In the genomic region with DNA sequence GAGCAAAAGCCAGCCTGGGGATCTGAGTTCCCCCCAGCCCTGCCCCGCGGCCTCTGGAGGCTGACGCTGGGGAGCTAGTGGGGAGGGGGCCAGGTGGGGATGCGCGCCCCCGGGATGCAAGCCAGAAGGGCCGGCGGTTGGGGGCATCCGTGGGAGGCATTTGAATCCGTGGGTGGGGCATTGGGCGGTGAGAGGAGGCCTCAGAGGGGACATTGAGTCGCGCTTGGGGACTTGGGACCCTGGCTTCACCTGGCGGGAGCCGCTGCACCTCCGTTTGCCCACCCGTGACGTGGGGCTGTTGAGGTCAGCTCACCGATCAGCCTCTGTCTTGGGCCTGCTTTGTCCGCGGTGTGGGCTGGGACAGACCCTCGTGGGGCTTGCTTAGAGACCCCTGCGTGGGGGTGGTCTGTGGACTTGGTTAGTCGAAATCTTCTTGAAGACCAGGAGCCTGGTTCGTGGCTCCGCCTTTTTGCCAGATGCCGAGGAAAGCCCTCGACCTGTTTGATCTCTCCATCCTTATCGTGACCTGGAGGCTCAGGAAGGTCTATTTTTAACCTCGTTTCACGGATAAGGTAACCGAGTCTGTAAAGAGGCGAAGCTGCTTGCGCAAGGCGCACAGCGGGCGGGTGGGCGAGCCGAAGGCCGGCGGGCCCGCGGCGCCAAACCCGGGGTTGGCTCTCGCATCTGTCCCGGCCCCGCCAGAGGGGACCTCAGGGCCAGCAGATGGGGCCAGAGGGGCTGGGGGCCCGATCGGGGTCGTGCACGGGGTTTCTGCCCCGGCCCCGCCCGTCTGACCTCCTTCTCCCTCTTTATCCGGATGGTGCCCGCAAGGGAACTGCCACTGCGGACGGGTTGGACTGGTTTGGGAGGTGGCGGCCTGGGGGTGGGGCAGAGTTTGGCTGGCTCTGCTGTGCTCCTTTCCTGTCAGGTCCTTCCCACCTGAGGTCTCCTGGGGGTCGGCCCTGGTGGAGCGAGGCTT, we compare ENCODE assay signal across 9 cellular contexts. TPM values are rescaled to one million over a fixed set of nuclear protein-coding genes. Genes with fewer than 3 reads are reported as not detected.
DNase-seq lines count a peak whose midpoint lies in the region; ATAC-seq and TF ChIP-seq lines count a peak whose summit lies in the region.
"Had no signal": no experiment of that assay in that cellular context is flagged by ENCODE, and none has a peak within 500 bp of the region (broad histone marks: within the 10 kb centered on the region; RNA-seq: fewer than 3 reads in every experiment).

No MANE protein-coding gene starts in this region.

- H3K36me3 Mint-ChIP-seq in central memory CD8-positive, alpha-beta T cell (ENCODE audit: insufficient read depth): peaks cover 8% of the 10 kb centered on the region

- no peak for TF ChIP-seq CTCF in AG04449 (IDR thresholded peaks at IDR 0.05; ENCODE audit: insufficient read depth, low read length, missing control alignments)
- TF ChIP-seq CTCF in HFF-Myc (IDR thresholded peaks at IDR 0.05; ENCODE audit: low read depth, low read length, missing control alignments): no peak

- no peaks in the 10 kb centered on the region for H3K27me3 Mint-ChIP-seq in central memory CD8-positive, alpha-beta T cell

- WGBS in mesendoderm (ENCODE audit: extremely low coverage, insufficient coverage, low lambda C conversion rate): no CpG with 5 or more reads among the region's 62 CpGs

- no peak overlapping the region for H2AK5ac ChIP-seq in mesendoderm (ENCODE audit: low read length)

- H2BK120ac ChIP-seq in mesendoderm (ENCODE audit: low read depth, low read length): no peak overlapping the region

- H3K79me1 ChIP-seq in mesendoderm (ENCODE audit: low read length): no peaks in the 10 kb centered on the region

- H3K4me3 ChIP-seq in AG04449 (ENCODE audit: low read depth, low read length): peak overlapping the region; percentile 51
- H3K4me3 ChIP-seq in HFF-Myc (replicated peaks; ENCODE audit: low read depth, low read length): peak overlapping the region; percentile 21; the same call in 1 of the 2 replicates
- peak overlapping the region; percentile 29 for H3K4me3 ChIP-seq in mesendoderm (ENCODE audit: low read length)

- H3K27ac Mint-ChIP-seq in central memory CD8-positive, alpha-beta T cell (ENCODE audit: low read depth): no peak overlapping the region

- no peak for ATAC-seq in central memory CD8-positive, alpha-beta T cell (replicated peaks; ENCODE audit: extremely low read depth, poor library complexity, severe bottlenecking)
- no peak for ATAC-seq in GM21360 (IDR thresholded peaks at IDR 0.05; ENCODE audit: unreplicated experiment)
- ATAC-seq in GM19035 (IDR thresholded peaks at IDR 0.05; ENCODE audit: unreplicated experiment): no peak

- H3K36me3 ChIP-seq in mesendoderm (ENCODE audit: control insufficient read depth, insufficient read depth, low read length): no peaks in the 10 kb centered on the region

- H4K8ac ChIP-seq in mesendoderm (ENCODE audit: low read depth, low read length): no peak overlapping the region

- H3K79me2 ChIP-seq in mesendoderm (ENCODE audit: control insufficient read depth, insufficient read depth, low read length): no peaks in the 10 kb centered on the region

- H3K23ac ChIP-seq in mesendoderm (ENCODE audit: low read length): no peak overlapping the region

- H3K4me1 ChIP-seq in mesendoderm (ENCODE audit: control insufficient read depth, low read depth, low read length): peaks cover 4% of the 10 kb centered on the region

- no peaks in the 10 kb centered on the region for H3K9me3 Mint-ChIP-seq in central memory CD8-positive, alpha-beta T cell

- H3K27ac ChIP-seq in mesendoderm (ENCODE audit: low read depth, low read length): no peak overlapping the region

- peak overlapping the region; percentile 62 for H3K18ac ChIP-seq in mesendoderm (ENCODE audit: low read length)

- H4K5ac ChIP-seq in mesendoderm (ENCODE audit: low read length): no peak overlapping the region

- peak overlapping the region; percentile 86 for H3K56ac ChIP-seq in mesendoderm (ENCODE audit: low read length)

- POLR2A ChIA-PET in AG04449 (lab: Yijun Ruan, JAX): no interaction called here

- DNase-seq in AG04449 (ENCODE audit: low read depth, low spot score) (no peak), HFF-Myc (ENCODE audit: extremely low read depth, low read depth) (no peak), mesendoderm (peak; percentile 85), SIG-M5 (lab: John Stamatoyannopoulos, UW) (no peak)
- DNase-seq in central memory CD8-positive, alpha-beta T cell (ENCODE audit: low spot score in 2 of 2): no peak
- DNase-seq in effector CD4-positive, alpha-beta T cell: no peak
- DNase-seq: NCI-H1436 had no signal

- no peak overlapping the region for H2BK5ac ChIP-seq in mesendoderm (ENCODE audit: low read length)

- H3K9ac ChIP-seq in mesendoderm (ENCODE audit: low read length): peak overlapping the region; percentile 72

- CTCF ChIA-PET in AG04449 (lab: Yijun Ruan, JAX): interaction anchor here (0.9 to 2.8 kb wide), 2 partner anchors 10 to 26 kb away, joined by 3 to 7 read pairs; no protein-coding TSS in a partner anchor

- peaks cover 47% of the 10 kb centered on the region for H3K4me1 Mint-ChIP-seq in central memory CD8-positive, alpha-beta T cell

- no peaks in the 10 kb centered on the region for H3K27me3 ChIP-seq in mesendoderm (ENCODE audit: insufficient read depth, low read length, poor library complexity)

- H3K4me3 Mint-ChIP-seq in central memory CD8-positive, alpha-beta T cell: peak overlapping the region; percentile 20

- H3K4me2 ChIP-seq in mesendoderm (ENCODE audit: low read length): peak overlapping the region; percentile 90

- H3K4ac ChIP-seq in mesendoderm (ENCODE audit: low read depth, low read length): peak overlapping the region; percentile 44

- no peak overlapping the region for H2BK15ac ChIP-seq in mesendoderm (replicated peaks; ENCODE audit: low read depth)

RNA-seq across cellular contexts. Expression of gene FAM110A, which starts 8.3 kb away (rescaled TPM):
- 7.2 TPM for polyA plus RNA-seq in mesendoderm (2013, experiment 1 of 2)
- 7.3 TPM for polyA plus RNA-seq in mesendoderm (2013, experiment 2 of 2)
